ENCODE assay signal across 1 cellular context in genomic region chr15:50685191-50685975, GRCh38.
TF ChIP-seq lines count a peak whose summit lies in the region.

No MANE protein-coding gene starts in this region.

TF ChIP-seq in H1, 55 proteins besides CTCF, POLR2A, EP300 and RAD21 (continued from another document):
- no peak for TF ChIP-seq ATF3 (IDR thresholded peaks at IDR 0.05; ENCODE audit: insufficient read depth, low read depth, low read length)
